11 cellular contexts compared by ENCODE assay signal in genomic region chr1:207719209-207719608, GRCh38.
"Had no signal": no experiment of that assay in that cellular context is flagged by ENCODE, and none has a peak within 500 bp of the region (broad histone marks: within the 10 kb centered on the region; RNA-seq: fewer than 3 reads in every experiment).

No MANE protein-coding gene starts in this region.

- H3K9me3 ChIP-seq: HAP-1 had no signal

- DNase-seq: GM23248, GOT3, H7, HFFc6, IMR-90, KG1 had no signal

- H3K36me3 ChIP-seq: HAP-1 had no signal

- H3K4me1 ChIP-seq: HAP-1 had no signal

- H3K27ac Mint-ChIP-seq: HFFc6 had no signal

- H3K27ac ChIP-seq: GM23248, HL-60 had no signal

- ATAC-seq: HCT116, HepG2, K562 had no signal

- H3K4me3 Mint-ChIP-seq: HFFc6 had no signal

- H3K9ac ChIP-seq: GM23248 had no signal

- H3K4me3 ChIP-seq: GM23248, HAP-1, K562 had no signal

- H3K9me3 Mint-ChIP-seq: HFFc6 had no signal

- H2AFZ ChIP-seq: GM23248 had no signal
